In genomic region chr2:111897924-111898702, GRCh38 we compare ENCODE assay signal across 1 cellular context.
TF ChIP-seq lines count a peak whose summit lies in the region.

TSS of gene MERTK (plus strand) at chr2:111898607. CDS start at chr2:111898736, 129 bp downstream.

TF ChIP-seq in HepG2, 621 proteins besides CTCF, POLR2A, EP300 and RAD21 (continued from another document and continues in another):
- TF ChIP-seq ZBTB4 (CRISPR knock-in tag; IDR thresholded peaks at IDR 0.05; ENCODE audit: borderline replicate concordance) = peak; percentile 14; the same call in 1 of the 2 replicates
- peak; percentile 46; the same call in 1 of the 2 replicates for TF ChIP-seq GMEB1 (CRISPR knock-in tag; IDR thresholded peaks at IDR 0.05; ENCODE audit: borderline replicate concordance)
- TF ChIP-seq PHF8 (CRISPR knock-in tag; IDR thresholded peaks at IDR 0.05) = peak; percentile 95
- TF ChIP-seq KDM1A (CRISPR knock-in tag; IDR thresholded peaks at IDR 0.05) = no peak
- TF ChIP-seq BCL3 (CRISPR knock-in tag; IDR thresholded peaks at IDR 0.05) = peak; percentile 2; the same call in 1 of the 2 replicates
- peak; percentile 91 for TF ChIP-seq U2AF1 (optimal IDR thresholded peaks at IDR 0.05; ENCODE audit: low read depth, low read length)
- no peak for TF ChIP-seq GLMP (CRISPR knock-in tag; IDR thresholded peaks at IDR 0.05; ENCODE audit: borderline replicate concordance)
- peak; percentile 81 for TF ChIP-seq MED13 (CRISPR knock-in tag; IDR thresholded peaks at IDR 0.05)
- TF ChIP-seq FOXJ3 (CRISPR knock-in tag; IDR thresholded peaks at IDR 0.05; ENCODE audit: borderline replicate concordance) = no peak
- no peak; the same call in 1 of the 2 replicates for TF ChIP-seq SATB2 (CRISPR knock-in tag; IDR thresholded peaks at IDR 0.05)
- peak; percentile 67 for TF ChIP-seq HNRNPH1 (optimal IDR thresholded peaks at IDR 0.05; ENCODE audit: low read depth, low read length)
- TF ChIP-seq IKZF1 (IDR thresholded peaks at IDR 0.05) = no peak
- no peak for TF ChIP-seq PRPF4 (IDR thresholded peaks at IDR 0.05; ENCODE audit: low read depth, low read length, poor library complexity, severe bottlenecking)
- no peak for TF ChIP-seq ZNF326 (CRISPR knock-in tag; IDR thresholded peaks at IDR 0.05; ENCODE audit: borderline replicate concordance)
- TF ChIP-seq RARA (CRISPR knock-in tag; IDR thresholded peaks at IDR 0.05) = peak; percentile 74
- TF ChIP-seq HNRNPUL1 (IDR thresholded peaks at IDR 0.05; ENCODE audit: low read depth, low read length) = no peak
- TF ChIP-seq ZNF101 (CRISPR knock-in tag; IDR thresholded peaks at IDR 0.05; ENCODE audit: borderline replicate concordance, low read depth) = no peak
- TF ChIP-seq NFYB (CRISPR knock-in tag; IDR thresholded peaks at IDR 0.05) = no peak; the same call in 1 of the 2 replicates
- TF ChIP-seq THYN1 (CRISPR knock-in tag; IDR thresholded peaks at IDR 0.05; ENCODE audit: borderline replicate concordance, low read depth) = no peak
- peak; percentile 80 for TF ChIP-seq KMT2B (CRISPR knock-in tag; IDR thresholded peaks at IDR 0.05)
- TF ChIP-seq RCOR2 (CRISPR knock-in tag; IDR thresholded peaks at IDR 0.05) = 0 out of 2 replicates have a peak, but pooled peaks have one; percentile 56
- no peak for TF ChIP-seq ZBTB44 (CRISPR knock-in tag; IDR thresholded peaks at IDR 0.05)
- TF ChIP-seq HINFP (CRISPR knock-in tag; IDR thresholded peaks at IDR 0.05; ENCODE audit: low read depth) = 0 out of 2 replicates have a peak, but pooled peaks have one; percentile 27
- no peak for TF ChIP-seq CAMTA2 (CRISPR knock-in tag; IDR thresholded peaks at IDR 0.05; ENCODE audit: borderline replicate concordance)
- TF ChIP-seq ZNF546 (CRISPR knock-in tag; conservative IDR thresholded peaks at IDR 0.05) = peak; percentile 92
- TF ChIP-seq ELF4 (CRISPR knock-in tag; IDR thresholded peaks at IDR 0.05; ENCODE audit: borderline replicate concordance) = no peak
- no peak for TF ChIP-seq NONO (IDR thresholded peaks at IDR 0.05)
- TF ChIP-seq NONO (CRISPR knock-in tag; conservative IDR thresholded peaks at IDR 0.05) = no peak
- TF ChIP-seq FIP1L1 (IDR thresholded peaks at IDR 0.05; ENCODE audit: borderline replicate concordance, insufficient read depth, low read depth, low read length) = no peak
- TF ChIP-seq ZNF432 (CRISPR knock-in tag; IDR thresholded peaks at IDR 0.05; ENCODE audit: borderline replicate concordance) = no peak
- TF ChIP-seq ZNF468 (CRISPR knock-in tag; IDR thresholded peaks at IDR 0.05) = no peak
- TF ChIP-seq ZNF766 (CRISPR knock-in tag; IDR thresholded peaks at IDR 0.05; ENCODE audit: borderline replicate concordance) = peak; percentile 80
- TF ChIP-seq LBX2 (CRISPR knock-in tag; IDR thresholded peaks at IDR 0.05; ENCODE audit: borderline replicate concordance) = no peak
- TF ChIP-seq ZNF430 (CRISPR knock-in tag; IDR thresholded peaks at IDR 0.05) = no peak
- TF ChIP-seq ERF (CRISPR knock-in tag; IDR thresholded peaks at IDR 0.05) = peak; percentile 85
- TF ChIP-seq MLX (CRISPR knock-in tag; IDR thresholded peaks at IDR 0.05) = no peak
- TF ChIP-seq MAFF (IDR thresholded peaks at IDR 0.05; ENCODE audit: low read depth, low read length) = no peak
- TF ChIP-seq RARG (CRISPR knock-in tag; IDR thresholded peaks at IDR 0.05; ENCODE audit: low read depth) = no peak
- peak; percentile 64; the same call in 1 of the 2 replicates for TF ChIP-seq ZNF275 (CRISPR knock-in tag; IDR thresholded peaks at IDR 0.05; ENCODE audit: borderline replicate concordance)
- peak; percentile 87 for TF ChIP-seq GABPB1 (CRISPR knock-in tag; IDR thresholded peaks at IDR 0.05)
- TF ChIP-seq NR2F2 (IDR thresholded peaks at IDR 0.05; ENCODE audit: borderline replicate concordance, low read depth) = peak; percentile 69; the same call in 1 of the 2 replicates
- no peak for TF ChIP-seq ARID3A (IDR thresholded peaks at IDR 0.05; ENCODE audit: low read depth, low read length)
- TF ChIP-seq ZKSCAN5 (CRISPR knock-in tag; IDR thresholded peaks at IDR 0.05) = no peak
- no peak for TF ChIP-seq ZNF207 (IDR thresholded peaks at IDR 0.05; ENCODE audit: borderline replicate concordance)
- TF ChIP-seq MBD4 (IDR thresholded peaks at IDR 0.05; ENCODE audit: borderline replicate concordance, low read length) = no peak
- no peak for TF ChIP-seq USF2 (IDR thresholded peaks at IDR 0.05; ENCODE audit: low read depth, low read length)
- no peak; the same call in 1 of the 2 replicates for TF ChIP-seq USF2 (CRISPR knock-in tag; IDR thresholded peaks at IDR 0.05; ENCODE audit: borderline replicate concordance)
